8 cellular contexts compared by ENCODE assay signal in the genomic region with DNA sequence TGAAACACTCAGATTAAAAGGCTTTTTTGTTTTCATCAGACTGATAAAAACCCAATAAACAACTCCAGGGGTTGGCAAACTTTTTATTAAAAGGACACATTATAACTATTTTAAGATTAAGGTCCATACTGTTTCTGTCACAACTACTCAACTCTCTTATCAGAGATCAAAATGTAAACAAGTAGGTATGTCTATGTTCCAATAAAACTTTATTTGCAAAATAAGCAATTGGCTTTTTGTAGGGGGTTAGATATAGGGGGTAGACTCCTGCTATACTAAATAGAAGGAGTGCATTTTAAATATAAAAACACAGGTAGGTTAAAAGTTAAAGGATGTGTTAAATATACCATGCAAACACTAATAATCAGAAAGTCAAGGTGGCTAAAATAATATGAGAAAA.
"Had no signal": no experiment of that assay in that cellular context is flagged by ENCODE, and none has a peak within 500 bp of the region (broad histone marks: within the 10 kb centered on the region; RNA-seq: fewer than 3 reads in every experiment).

No MANE protein-coding gene starts in this region.

- DNase-seq: H9, HCEC 1CT, KG1 had no signal

- H3K27ac Mint-ChIP-seq: GM23338, H9, IgD-negative memory B cell had no signal

- FAIRE-seq: H1, H54, HTR-8/SVneo had no signal

- H3K4me2 ChIP-seq: GM23338 had no signal

- ATAC-seq: GM23338 had no signal

- H3K27me3 Mint-ChIP-seq: IgD-negative memory B cell had no signal

- H2AFZ ChIP-seq: GM23338 had no signal

- H3K4me1 Mint-ChIP-seq: IgD-negative memory B cell had no signal

- H3K4me3 Mint-ChIP-seq: GM23338, H9, IgD-negative memory B cell had no signal

- H3K4me3 ChIP-seq: GM23338 had no signal

- H3K9me3 Mint-ChIP-seq: GM23338, H9 had no signal
